Comparison of ENCODE assay signal across 16 cellular contexts in the genomic region with DNA sequence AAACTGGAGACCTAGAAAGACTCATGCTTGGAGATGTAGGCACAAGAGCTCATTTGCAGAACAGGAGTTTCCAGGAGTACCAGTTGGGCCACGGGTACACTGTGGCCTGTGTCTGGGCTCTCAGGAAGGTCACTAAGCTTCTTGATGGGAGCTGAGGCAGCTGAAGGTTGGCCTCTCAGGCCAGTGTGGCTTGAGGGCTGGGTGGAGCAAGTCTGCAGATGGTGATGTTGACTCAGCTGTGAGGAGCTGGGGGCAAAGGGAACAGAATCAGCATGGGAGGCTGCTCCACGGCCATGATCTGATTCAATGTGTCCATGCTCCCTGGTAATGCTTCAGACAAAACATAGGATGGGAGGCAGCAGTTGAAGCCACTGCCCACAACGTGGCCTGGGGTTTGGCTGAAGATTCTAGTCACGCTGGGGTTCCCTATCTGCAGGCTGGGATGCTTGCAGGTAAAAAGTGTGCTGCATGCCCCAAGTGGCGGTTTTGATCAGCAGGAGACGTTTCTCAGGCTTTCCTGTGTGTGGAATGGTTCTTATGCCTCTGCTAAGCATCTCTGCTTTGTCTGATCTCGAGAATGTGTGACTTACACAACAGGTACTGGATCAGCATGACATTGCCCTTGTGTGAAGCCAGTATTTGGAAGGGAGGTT. TPM values are rescaled to one million over a fixed set of nuclear protein-coding genes. Genes with fewer than 3 reads are reported as not detected.
A peak's percentile ranks its signal among the peaks of the same experiment; 100 is the strongest.
DNase-seq lines count a peak whose midpoint lies in the region; ATAC-seq and TF ChIP-seq lines count a peak whose summit lies in the region.
"Had no signal": no experiment of that assay in that cellular context is flagged by ENCODE, and none has a peak within 500 bp of the region (broad histone marks: within the 10 kb centered on the region; RNA-seq: fewer than 3 reads in every experiment).

No MANE protein-coding gene starts in this region.

- H3K27ac ChIP-seq in C4-2B (peak overlapping the region; percentile 99), GM23338 (ENCODE audit: low read depth) (no peak overlapping the region), lower lobe of right lung (no peak overlapping the region)

- H3K4me3 Mint-ChIP-seq in GM23338: no peak overlapping the region
- no peak overlapping the region for H3K4me3 Mint-ChIP-seq in T-helper 17 cell
- no peak overlapping the region for H3K4me3 Mint-ChIP-seq in endothelial cell (ENCODE audit: unreplicated experiment)
- H3K4me3 Mint-ChIP-seq: activated naive CD8-positive, alpha-beta T cell treated with anti-CD3 and anti-CD28 coated beads for 36 hours; naive thymus-derived CD4-positive, alpha-beta T cell had no signal

- no peak for TF ChIP-seq CTCF in C4-2B (conservative IDR thresholded peaks at IDR 0.05)
- no peak for TF ChIP-seq CTCF in GM23338 (conservative IDR thresholded peaks at IDR 0.05; ENCODE audit: low read depth in 2 of 2)
- TF ChIP-seq CTCF in lower lobe of right lung (IDR thresholded peaks at IDR 0.05): no peak
- TF ChIP-seq CTCF in endothelial cell (IDR thresholded peaks at IDR 0.05; ENCODE audit: unreplicated experiment): no peak

- H3K27ac Mint-ChIP-seq in GM23338 (no peak overlapping the region), T-helper 17 cell (no peak overlapping the region), endothelial cell (ENCODE audit: unreplicated experiment) (no peak overlapping the region)
- H3K27ac Mint-ChIP-seq: activated naive CD8-positive, alpha-beta T cell treated with anti-CD3 and anti-CD28 coated beads for 36 hours; naive thymus-derived CD4-positive, alpha-beta T cell had no signal

- H3K9me3 ChIP-seq in lower lobe of right lung (no peaks in the 10 kb centered on the region), T-helper 17 cell (ENCODE audit: control insufficient read depth, low read length, poor library complexity, severe bottlenecking) (no peaks in the 10 kb centered on the region)

- peak; percentile 44 for DNase-seq in GM23338 (ENCODE audit: low spot score)
- DNase-seq in SHP77 (lab: John Stamatoyannopoulos, UW): peak; percentile 33 to 80
- DNase-seq in lower lobe of right lung: no peak
- DNase-seq in NCI-H446 treated with DMSO at 0.1 percent for 48 hours (lab: John Stamatoyannopoulos, UW): no peak
- no peak for DNase-seq in T-helper 17 cell
- no peak for DNase-seq in endothelial cell (ENCODE audit: low spot score)
- no peak for DNase-seq in anterior cingulate cortex (lab: John Stamatoyannopoulos, UW)
- DNase-seq: activated CD4-positive, alpha-beta T cell treated with anti-CD3 and anti-CD28 coated beads, Interleukin-2, amount 50 U/mL, for 1 hour; activated naive CD8-positive, alpha-beta T cell treated with anti-CD3 and anti-CD28 coated beads for 36 hours; Calu3; effector memory CD4-positive, alpha-beta T cell; left ventricle myocardium superior; naive thymus-derived CD4-positive, alpha-beta T cell; NCI-H2171; stimulated activated CD4-positive, alpha-beta T cell treated with anti-CD3 and anti-CD28 coated beads, Interleukin-15, amount 100 ng/mL, for 24 hours had no signal

- ATAC-seq in GM23338 (peak; percentile 87), lower lobe of right lung (peak; percentile 36 to 37), T-helper 17 cell (no peak)
- ATAC-seq: left ventricle myocardium superior; naive thymus-derived CD4-positive, alpha-beta T cell had no signal

- H3K4me1 Mint-ChIP-seq in GM23338 (peaks cover 4% of the 10 kb centered on the region; the same call in 2 of the 3 replicates), T-helper 17 cell (peaks cover 4% of the 10 kb centered on the region), endothelial cell (ENCODE audit: unreplicated experiment) (peaks cover 3% of the 10 kb centered on the region)
- H3K4me1 Mint-ChIP-seq: activated naive CD8-positive, alpha-beta T cell treated with anti-CD3 and anti-CD28 coated beads for 36 hours had no signal

- H3K36me3 Mint-ChIP-seq in GM23338 (ENCODE audit: low read depth) (no peaks in the 10 kb centered on the region), T-helper 17 cell (ENCODE audit: low read depth) (no peaks in the 10 kb centered on the region), endothelial cell (ENCODE audit: low read depth, unreplicated experiment) (no peaks in the 10 kb centered on the region)
- H3K36me3 Mint-ChIP-seq: activated naive CD8-positive, alpha-beta T cell treated with anti-CD3 and anti-CD28 coated beads for 36 hours; naive thymus-derived CD4-positive, alpha-beta T cell had no signal

- H3K9me3 Mint-ChIP-seq in GM23338 (no peaks in the 10 kb centered on the region), endothelial cell (ENCODE audit: unreplicated experiment) (no peaks in the 10 kb centered on the region)
- H3K9me3 Mint-ChIP-seq: activated naive CD8-positive, alpha-beta T cell treated with anti-CD3 and anti-CD28 coated beads for 36 hours had no signal

- H3K27me3 Mint-ChIP-seq in GM23338 (ENCODE audit: insufficient read depth, low read depth, poor library complexity): peaks cover 3% of the 10 kb centered on the region
- peaks cover 10% of the 10 kb centered on the region for H3K27me3 Mint-ChIP-seq in T-helper 17 cell
- H3K27me3 Mint-ChIP-seq in endothelial cell (ENCODE audit: unreplicated experiment): peaks cover 9% of the 10 kb centered on the region
- H3K27me3 Mint-ChIP-seq: activated naive CD8-positive, alpha-beta T cell treated with anti-CD3 and anti-CD28 coated beads for 36 hours had no signal

- H4K20me1 ChIP-seq in GM23338 (replicated peaks; ENCODE audit: insufficient read depth): no peaks in the 10 kb centered on the region

- H3K4me3 ChIP-seq in GM23338 (no peak overlapping the region), lower lobe of right lung (no peak overlapping the region)

- intact Hi-C loops in lower lobe of right lung (cut with DNase I): no loop called here

- H3K9me2 ChIP-seq in GM23338 (ENCODE audit: insufficient read depth): no peaks in the 10 kb centered on the region

- no peak overlapping the region for H3K4me2 ChIP-seq in GM23338

- no peaks in the 10 kb centered on the region for H3F3A ChIP-seq in GM23338 (replicated peaks; ENCODE audit: low read depth)

- no peaks in the 10 kb centered on the region for H3K4me1 ChIP-seq in GM23338 (ENCODE audit: insufficient read depth)
- H3K4me1 ChIP-seq in lower lobe of right lung: peaks cover 26% of the 10 kb centered on the region

- no peaks in the 10 kb centered on the region for H3K36me3 ChIP-seq in GM23338 (ENCODE audit: insufficient read depth)
- H3K36me3 ChIP-seq in lower lobe of right lung: no peaks in the 10 kb centered on the region

- H3K27me3 ChIP-seq in GM23338 (ENCODE audit: insufficient read depth) (no peaks in the 10 kb centered on the region), lower lobe of right lung (ENCODE audit: low read depth) (no peaks in the 10 kb centered on the region)

- no peaks in the 10 kb centered on the region for H3K79me2 ChIP-seq in GM23338 (replicated peaks; ENCODE audit: insufficient read depth)

- peak overlapping the region; percentile 18; the same call in 1 of the 2 replicates for H2AFZ ChIP-seq in GM23338

TF ChIP-seq in GM23338, 12 proteins besides CTCF, POLR2A, EP300 and RAD21:
- TF ChIP-seq POLR2AphosphoS5 (IDR thresholded peaks at IDR 0.05; ENCODE audit: low read depth): no peak

RNA-seq across cellular contexts. Expression of a gene that starts 15.4 kb away (rescaled TPM):
- 0.80 and 1.2 TPM in 2 replicates for total RNA-seq in GM23338 (2014; rRNA removed; shearing (Covaris generic))
- 0.23 and 0.24 TPM in 2 replicates for polyA plus RNA-seq in GM23338 (2016; fragmentation: Nextera tagmentation; extraction: Ambion mirVana)
- total RNA-seq in lower lobe of right lung (23.2 TPM), T-helper 17 cell (100 to 1,000 TPM; 129 to 173 TPM), endothelial cell (ENCODE audit: unreplicated experiment) (0.05 TPM)

Comparison
In these comparisons a context has a peak if more than half of its experiments do, and no peak if none do; other contexts are left out.
1. DNase-seq: peak in GM23338 (single experiment) and SHP77 (2 of 2); none in lower lobe of right lung (single experiment), NCI-H446 treated with DMSO at 0.1 percent for 48 hours (single experiment), T-helper 17 cell (0 of 3), endothelial cell (single experiment) and anterior cingulate cortex (0 of 58).
2. RNA of a gene that starts 15.4 kb away (total RNA-seq): 129 to 173 TPM in T-helper 17 cell and 23.2 TPM in lower lobe of right lung (single experiment); 0.80 to 1.2 TPM in GM23338 and 0.05 TPM in endothelial cell (single experiment); every median in the first group is over 10 times any median in the second.